In the genomic region with DNA sequence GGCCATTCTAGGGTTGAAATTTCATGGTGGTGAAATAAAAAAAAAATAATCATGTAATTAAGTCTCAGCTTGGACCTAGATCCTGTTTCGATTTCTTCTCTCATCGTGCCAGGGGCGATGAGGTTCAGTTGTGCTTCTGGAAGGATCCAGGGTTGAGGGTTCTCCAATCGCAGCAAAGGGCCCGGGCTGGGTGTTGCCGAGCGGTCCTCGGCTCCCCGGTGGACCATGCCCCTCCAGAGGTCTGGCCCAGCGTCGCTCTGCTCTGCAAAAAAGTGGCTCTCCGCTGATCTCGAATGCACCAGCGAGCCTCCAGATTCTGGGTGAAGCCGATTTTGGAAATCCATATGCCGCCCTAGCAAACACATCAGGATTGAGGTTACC, we compare ENCODE assay signal across 13 cellular contexts. TPM values are rescaled to one million over a fixed set of nuclear protein-coding genes. Genes with fewer than 3 reads are reported as not detected.
DNase-seq lines count a peak whose midpoint lies in the region; ATAC-seq and TF ChIP-seq lines count a peak whose summit lies in the region.
"Had no signal": no experiment of that assay in that cellular context is flagged by ENCODE, and none has a peak within 500 bp of the region (broad histone marks: within the 10 kb centered on the region; RNA-seq: fewer than 3 reads in every experiment).

No MANE protein-coding gene starts in this region.

- H3K9me3 ChIP-seq in left ventricle myocardium inferior (replicated peaks) = no peaks in the 10 kb centered on the region
- H3K9me3 ChIP-seq in duodenal mucosa (ENCODE audit: control insufficient read depth in 1 of 2, low read length in 2 of 2) = no peaks in the 10 kb centered on the region
- H3K9me3 ChIP-seq in upper lobe of right lung = no peaks in the 10 kb centered on the region

- no peaks in the 10 kb centered on the region for H3K4me1 ChIP-seq in left ventricle myocardium inferior
- peaks cover 0 to 6% of the 10 kb centered on the region in 2 donors for H3K4me1 ChIP-seq in duodenal mucosa (ENCODE audit: control insufficient read depth in 1 of 2, insufficient read depth in 2 of 2, low read length in 2 of 2)
- no peaks in the 10 kb centered on the region for H3K4me1 ChIP-seq in upper lobe of right lung

- no peaks in the 10 kb centered on the region for H3K36me3 ChIP-seq in left ventricle myocardium inferior
- H3K36me3 ChIP-seq in duodenal mucosa (ENCODE audit: control insufficient read depth in 1 of 2, insufficient read depth in 2 of 2, low read length in 2 of 2) = no peaks in the 10 kb centered on the region
- no peaks in the 10 kb centered on the region for H3K36me3 ChIP-seq in upper lobe of right lung

- H3K4me3 ChIP-seq in left ventricle myocardium inferior = peak overlapping the region; percentile 46
- peak overlapping the region; percentile 18 to 33 for H3K4me3 ChIP-seq in duodenal mucosa (ENCODE audit: low read depth in 1 of 2, low read length in 2 of 2)
- peak overlapping the region; percentile 23 for H3K4me3 ChIP-seq in upper lobe of right lung

- no peaks in the 10 kb centered on the region for H3K36me3 Mint-ChIP-seq in memory B cell

- TF ChIP-seq CTCF in left ventricle myocardium inferior (IDR thresholded peaks at IDR 0.05; ENCODE audit: borderline replicate concordance) (no peak), upper lobe of right lung (IDR thresholded peaks at IDR 0.05) (no peak)

- DNase-seq in left ventricle myocardium inferior (no peak), left ventricle myocardium superior (no peak), memory B cell (ENCODE audit: low spot score in 2 of 2) (no peak), upper lobe of right lung (no peak), OCI-M2 (lab: John Stamatoyannopoulos, UW; ENCODE audit: unreplicated experiment) (no peak), activated gamma-delta T cell treated with Interleukin-2 at 50 U/mL for 16 hours (no peak), left cardiac atrium (no peak)
- DNase-seq: NCI-H510A had no signal

- no peak overlapping the region for H3K27ac ChIP-seq in left ventricle myocardium inferior (replicated peaks)
- H3K27ac ChIP-seq in duodenal mucosa (ENCODE audit: low read depth, low read length) = no peak overlapping the region
- no peak overlapping the region for H3K27ac ChIP-seq in upper lobe of right lung
- H3K27ac ChIP-seq: C4-2B, epithelial cell of prostate had no signal

- peaks cover 1% of the 10 kb centered on the region for H3K9me3 Mint-ChIP-seq in memory B cell

- peak overlapping the region in 1 of 2 donors; percentile 3 for H3K9ac ChIP-seq in duodenal mucosa (ENCODE audit: low read depth in 1 of 2, low read length in 2 of 2)

- H3K4me1 Mint-ChIP-seq in memory B cell = peaks cover 2% of the 10 kb centered on the region

- H3K27me3 ChIP-seq in left ventricle myocardium inferior (ENCODE audit: low read depth) = peaks cover 98% of the 10 kb centered on the region
- H3K27me3 ChIP-seq in duodenal mucosa (ENCODE audit: control insufficient read depth in 1 of 2, insufficient read depth in 2 of 2, low read length in 2 of 2) = peaks cover 6 to 45% of the 10 kb centered on the region in 2 donors
- H3K27me3 ChIP-seq in upper lobe of right lung = peaks cover 58% of the 10 kb centered on the region

- intact Hi-C loops in left ventricle myocardium inferior (cut with micrococcal nuclease) = no loop called here
- intact Hi-C loops in left ventricle myocardium superior (cut with micrococcal nuclease) = no loop called here
- intact Hi-C loops in upper lobe of right lung (cut with DNase I) = no loop called here
- intact Hi-C loops in left cardiac atrium (cut with DNase I) = no loop called here

- ATAC-seq in left ventricle myocardium superior = no peak
- no peak for ATAC-seq in memory B cell (ENCODE audit: low read depth)
- ATAC-seq in upper lobe of right lung = no peak
- no peak for ATAC-seq in left cardiac atrium

- no peak overlapping the region for H3K27ac Mint-ChIP-seq in memory B cell

- H3K4me3 Mint-ChIP-seq in memory B cell = peak overlapping the region; percentile 29

- peaks cover 17% of the 10 kb centered on the region for H3K27me3 Mint-ChIP-seq in memory B cell

RNA-seq across cellular contexts. Expression of a gene that starts 39.0 kb away (rescaled TPM):
- total RNA-seq in left ventricle myocardium inferior = not detected
- not detected for total RNA-seq in left ventricle myocardium superior
- total RNA-seq in upper lobe of right lung = not detected
- not detected for total RNA-seq in left cardiac atrium
- total RNA-seq: bronchial epithelial cell, kidney epithelial cell had no signal
